In the genomic region with DNA sequence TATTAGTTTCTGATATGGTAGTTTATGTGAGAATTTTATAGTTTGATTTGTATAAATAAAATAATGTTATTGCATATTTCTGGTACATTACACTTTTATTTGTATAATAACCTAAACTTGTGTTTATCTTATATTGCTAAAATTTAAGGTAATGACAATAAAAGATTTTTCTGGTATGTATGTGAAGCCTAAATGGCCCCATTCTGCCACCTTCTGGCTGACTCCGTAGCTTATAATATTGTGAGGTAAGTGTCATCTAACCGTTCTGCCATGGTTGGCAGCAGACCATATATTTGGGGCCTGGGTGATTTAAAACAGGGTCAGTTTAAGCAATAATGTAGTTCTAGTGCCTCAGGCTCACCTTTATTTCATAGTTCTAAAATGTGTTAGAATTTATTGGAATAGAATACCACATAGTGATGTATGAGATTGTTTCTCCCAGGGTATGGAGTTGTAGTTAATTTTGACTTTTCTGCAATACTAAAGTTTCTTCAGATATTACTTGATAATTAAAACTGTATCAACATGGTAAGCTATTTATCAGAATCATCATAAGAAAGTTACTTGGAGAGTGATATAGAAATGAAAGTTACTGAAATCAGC, we compare ENCODE assay signal across 1 cellular context.
A peak's percentile ranks its signal among the peaks of the same experiment; 100 is the strongest.
TF ChIP-seq lines count a peak whose summit lies in the region.

No MANE protein-coding gene starts in this region.

TF ChIP-seq in HepG2, 621 proteins besides CTCF, POLR2A, EP300 and RAD21 (continued from another document):
- TF ChIP-seq SMC3 (IDR thresholded peaks at IDR 0.05; ENCODE audit: low read length) (peak; percentile 79), MEF2D (CRISPR knock-in tag; IDR thresholded peaks at IDR 0.05) (no peak), CENPX (CRISPR knock-in tag; IDR thresholded peaks at IDR 0.05) (no peak), WIZ (CRISPR knock-in tag; IDR thresholded peaks at IDR 0.05) (no peak), NRL (CRISPR knock-in tag; IDR thresholded peaks at IDR 0.05; ENCODE audit: borderline replicate concordance) (no peak), BORCS8-MEF2B (CRISPR knock-in tag; IDR thresholded peaks at IDR 0.05) (no peak), TP53 (CRISPR knock-in tag; conservative IDR thresholded peaks at IDR 0.05) (no peak), TCF7L2 (IDR thresholded peaks at IDR 0.05; ENCODE audit: low read depth, low read length) (no peak), JDP2 (CRISPR knock-in tag; IDR thresholded peaks at IDR 0.05; ENCODE audit: borderline replicate concordance) (no peak)
- TF ChIP-seq, protein P1, sequence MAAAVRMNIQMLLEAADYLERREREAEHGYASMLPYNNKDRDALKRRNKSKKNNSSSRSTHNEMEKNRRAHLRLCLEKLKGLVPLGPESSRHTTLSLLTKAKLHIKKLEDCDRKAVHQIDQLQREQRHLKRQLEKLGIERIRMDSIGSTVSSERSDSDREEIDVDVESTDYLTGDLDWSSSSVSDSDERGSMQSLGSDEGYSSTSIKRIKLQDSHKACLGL (CRISPR knock-in tag; IDR thresholded peaks at IDR 0.05): no peak
- TF ChIP-seq, protein P2, sequence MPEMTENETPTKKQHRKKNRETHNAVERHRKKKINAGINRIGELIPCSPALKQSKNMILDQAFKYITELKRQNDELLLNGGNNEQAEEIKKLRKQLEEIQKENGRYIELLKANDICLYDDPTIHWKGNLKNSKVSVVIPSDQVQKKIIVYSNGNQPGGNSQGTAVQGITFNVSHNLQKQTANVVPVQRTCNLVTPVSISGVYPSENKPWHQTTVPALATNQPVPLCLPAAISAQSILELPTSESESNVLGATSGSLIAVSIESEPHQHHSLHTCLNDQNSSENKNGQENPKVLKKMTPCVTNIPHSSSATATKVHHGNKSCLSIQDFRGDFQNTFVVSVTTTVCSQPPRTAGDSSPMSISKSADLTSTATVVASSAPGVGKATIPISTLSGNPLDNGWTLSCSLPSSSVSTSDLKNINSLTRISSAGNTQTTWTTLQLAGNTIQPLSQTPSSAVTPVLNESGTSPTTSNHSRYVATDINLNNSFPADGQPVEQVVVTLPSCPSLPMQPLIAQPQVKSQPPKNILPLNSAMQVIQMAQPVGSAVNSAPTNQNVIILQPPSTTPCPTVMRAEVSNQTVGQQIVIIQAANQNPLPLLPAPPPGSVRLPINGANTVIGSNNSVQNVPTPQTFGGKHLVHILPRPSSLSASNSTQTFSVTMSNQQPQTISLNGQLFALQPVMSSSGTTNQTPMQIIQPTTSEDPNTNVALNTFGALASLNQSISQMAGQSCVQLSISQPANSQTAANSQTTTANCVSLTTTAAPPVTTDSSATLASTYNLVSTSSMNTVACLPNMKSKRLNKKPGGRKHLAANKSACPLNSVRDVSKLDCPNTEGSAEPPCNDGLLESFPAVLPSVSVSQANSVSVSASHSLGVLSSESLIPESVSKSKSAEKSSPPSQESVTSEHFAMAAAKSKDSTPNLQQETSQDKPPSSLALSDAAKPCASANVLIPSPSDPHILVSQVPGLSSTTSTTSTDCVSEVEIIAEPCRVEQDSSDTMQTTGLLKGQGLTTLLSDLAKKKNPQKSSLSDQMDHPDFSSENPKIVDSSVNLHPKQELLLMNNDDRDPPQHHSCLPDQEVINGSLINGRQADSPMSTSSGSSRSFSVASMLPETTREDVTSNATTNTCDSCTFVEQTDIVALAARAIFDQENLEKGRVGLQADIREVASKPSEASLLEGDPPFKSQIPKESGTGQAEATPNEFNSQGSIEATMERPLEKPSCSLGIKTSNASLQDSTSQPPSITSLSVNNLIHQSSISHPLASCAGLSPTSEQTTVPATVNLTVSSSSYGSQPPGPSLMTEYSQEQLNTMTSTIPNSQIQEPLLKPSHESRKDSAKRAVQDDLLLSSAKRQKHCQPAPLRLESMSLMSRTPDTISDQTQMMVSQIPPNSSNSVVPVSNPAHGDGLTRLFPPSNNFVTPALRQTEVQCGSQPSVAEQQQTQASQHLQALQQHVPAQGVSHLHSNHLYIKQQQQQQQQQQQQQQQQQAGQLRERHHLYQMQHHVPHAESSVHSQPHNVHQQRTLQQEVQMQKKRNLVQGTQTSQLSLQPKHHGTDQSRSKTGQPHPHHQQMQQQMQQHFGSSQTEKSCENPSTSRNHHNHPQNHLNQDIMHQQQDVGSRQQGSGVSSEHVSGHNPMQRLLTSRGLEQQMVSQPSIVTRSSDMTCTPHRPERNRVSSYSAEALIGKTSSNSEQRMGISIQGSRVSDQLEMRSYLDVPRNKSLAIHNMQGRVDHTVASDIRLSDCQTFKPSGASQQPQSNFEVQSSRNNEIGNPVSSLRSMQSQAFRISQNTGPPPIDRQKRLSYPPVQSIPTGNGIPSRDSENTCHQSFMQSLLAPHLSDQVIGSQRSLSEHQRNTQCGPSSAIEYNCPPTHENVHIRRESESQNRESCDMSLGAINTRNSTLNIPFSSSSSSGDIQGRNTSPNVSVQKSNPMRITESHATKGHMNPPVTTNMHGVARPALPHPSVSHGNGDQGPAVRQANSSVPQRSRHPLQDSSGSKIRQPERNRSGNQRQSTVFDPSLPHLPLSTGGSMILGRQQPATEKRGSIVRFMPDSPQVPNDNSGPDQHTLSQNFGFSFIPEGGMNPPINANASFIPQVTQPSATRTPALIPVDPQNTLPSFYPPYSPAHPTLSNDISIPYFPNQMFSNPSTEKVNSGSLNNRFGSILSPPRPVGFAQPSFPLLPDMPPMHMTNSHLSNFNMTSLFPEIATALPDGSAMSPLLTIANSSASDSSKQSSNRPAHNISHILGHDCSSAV (CRISPR knock-in tag; IDR thresholded peaks at IDR 0.05; ENCODE audit: borderline replicate concordance): no peak
TF ChIP-seq in HepG2: peak in this region for 2.
